2 cellular contexts compared by ENCODE assay signal in the genomic region with DNA sequence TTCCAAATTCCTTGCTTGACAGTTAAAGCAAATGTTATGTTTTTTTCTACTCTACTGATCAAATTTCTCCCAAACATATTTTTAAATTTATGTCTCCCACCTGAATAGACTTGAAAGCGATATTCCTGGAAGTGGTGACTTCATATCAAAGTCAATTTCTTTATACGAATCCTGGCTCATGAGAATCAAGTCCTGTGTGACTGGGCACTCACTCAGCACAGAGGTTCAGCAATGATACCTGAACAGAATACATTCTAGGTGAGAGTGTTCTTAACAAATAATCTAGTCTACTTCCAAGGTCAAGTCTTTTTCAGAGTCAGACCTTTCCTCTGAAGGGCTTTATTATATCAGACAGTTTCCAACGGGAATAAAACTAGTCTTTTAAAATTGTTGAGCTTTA.
TF ChIP-seq lines count a peak whose summit lies in the region.

No MANE protein-coding gene starts in this region.

TF ChIP-seq in HepG2, 621 proteins besides CTCF, POLR2A, EP300 and RAD21 (continued from another document):
- TF ChIP-seq SRSF1 (optimal IDR thresholded peaks at IDR 0.05; ENCODE audit: low read depth, low read length): no peak
- TF ChIP-seq ZNF577 (CRISPR knock-in tag; IDR thresholded peaks at IDR 0.05; ENCODE audit: borderline replicate concordance, low read depth): no peak
- TF ChIP-seq, protein P1, sequence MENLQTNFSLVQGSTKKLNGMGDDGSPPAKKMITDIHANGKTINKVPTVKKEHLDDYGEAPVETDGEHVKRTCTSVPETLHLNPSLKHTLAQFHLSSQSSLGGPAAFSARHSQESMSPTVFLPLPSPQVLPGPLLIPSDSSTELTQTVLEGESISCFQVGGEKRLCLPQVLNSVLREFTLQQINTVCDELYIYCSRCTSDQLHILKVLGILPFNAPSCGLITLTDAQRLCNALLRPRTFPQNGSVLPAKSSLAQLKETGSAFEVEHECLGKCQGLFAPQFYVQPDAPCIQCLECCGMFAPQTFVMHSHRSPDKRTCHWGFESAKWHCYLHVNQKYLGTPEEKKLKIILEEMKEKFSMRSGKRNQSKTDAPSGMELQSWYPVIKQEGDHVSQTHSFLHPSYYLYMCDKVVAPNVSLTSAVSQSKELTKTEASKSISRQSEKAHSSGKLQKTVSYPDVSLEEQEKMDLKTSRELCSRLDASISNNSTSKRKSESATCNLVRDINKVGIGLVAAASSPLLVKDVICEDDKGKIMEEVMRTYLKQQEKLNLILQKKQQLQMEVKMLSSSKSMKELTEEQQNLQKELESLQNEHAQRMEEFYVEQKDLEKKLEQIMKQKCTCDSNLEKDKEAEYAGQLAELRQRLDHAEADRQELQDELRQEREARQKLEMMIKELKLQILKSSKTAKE (CRISPR knock-in tag; IDR thresholded peaks at IDR 0.05; ENCODE audit: borderline replicate concordance): no peak
- TF ChIP-seq ZNF761 (CRISPR knock-in tag; conservative IDR thresholded peaks at IDR 0.05): no peak
- TF ChIP-seq TCF7L2 (IDR thresholded peaks at IDR 0.05; ENCODE audit: low read depth, low read length): no peak
- TF ChIP-seq DMAP1 (CRISPR knock-in tag; IDR thresholded peaks at IDR 0.05): no peak
- no peak for TF ChIP-seq NCOA5 (CRISPR knock-in tag; IDR thresholded peaks at IDR 0.05)
- TF ChIP-seq, protein P2, sequence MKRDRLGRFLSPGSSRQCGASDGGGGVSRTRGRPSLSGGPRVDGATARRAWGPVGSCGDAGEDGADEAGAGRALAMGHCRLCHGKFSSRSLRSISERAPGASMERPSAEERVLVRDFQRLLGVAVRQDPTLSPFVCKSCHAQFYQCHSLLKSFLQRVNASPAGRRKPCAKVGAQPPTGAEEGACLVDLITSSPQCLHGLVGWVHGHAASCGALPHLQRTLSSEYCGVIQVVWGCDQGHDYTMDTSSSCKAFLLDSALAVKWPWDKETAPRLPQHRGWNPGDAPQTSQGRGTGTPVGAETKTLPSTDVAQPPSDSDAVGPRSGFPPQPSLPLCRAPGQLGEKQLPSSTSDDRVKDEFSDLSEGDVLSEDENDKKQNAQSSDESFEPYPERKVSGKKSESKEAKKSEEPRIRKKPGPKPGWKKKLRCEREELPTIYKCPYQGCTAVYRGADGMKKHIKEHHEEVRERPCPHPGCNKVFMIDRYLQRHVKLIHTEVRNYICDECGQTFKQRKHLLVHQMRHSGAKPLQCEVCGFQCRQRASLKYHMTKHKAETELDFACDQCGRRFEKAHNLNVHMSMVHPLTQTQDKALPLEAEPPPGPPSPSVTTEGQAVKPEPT (CRISPR knock-in tag; IDR thresholded peaks at IDR 0.05; ENCODE audit: low read depth): no peak
- no peak for TF ChIP-seq GATA4 (IDR thresholded peaks at IDR 0.05; ENCODE audit: borderline replicate concordance, low read depth)
- TF ChIP-seq ZNF430 (CRISPR knock-in tag; IDR thresholded peaks at IDR 0.05): no peak

TF ChIP-seq in GM23338, 12 proteins besides CTCF, POLR2A, EP300 and RAD21:
- TF ChIP-seq, protein P3, sequence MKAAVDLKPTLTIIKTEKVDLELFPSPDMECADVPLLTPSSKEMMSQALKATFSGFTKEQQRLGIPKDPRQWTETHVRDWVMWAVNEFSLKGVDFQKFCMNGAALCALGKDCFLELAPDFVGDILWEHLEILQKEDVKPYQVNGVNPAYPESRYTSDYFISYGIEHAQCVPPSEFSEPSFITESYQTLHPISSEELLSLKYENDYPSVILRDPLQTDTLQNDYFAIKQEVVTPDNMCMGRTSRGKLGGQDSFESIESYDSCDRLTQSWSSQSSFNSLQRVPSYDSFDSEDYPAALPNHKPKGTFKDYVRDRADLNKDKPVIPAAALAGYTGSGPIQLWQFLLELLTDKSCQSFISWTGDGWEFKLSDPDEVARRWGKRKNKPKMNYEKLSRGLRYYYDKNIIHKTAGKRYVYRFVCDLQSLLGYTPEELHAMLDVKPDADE (IDR thresholded peaks at IDR 0.05): no peak
- TF ChIP-seq EZH2 (IDR thresholded peaks at IDR 0.05; ENCODE audit: low read depth, unreplicated experiment) (no peak), POLR2AphosphoS5 (IDR thresholded peaks at IDR 0.05; ENCODE audit: low read depth) (no peak), CREB1 (CRISPR knock-in tag; IDR thresholded peaks at IDR 0.05; ENCODE audit: low read depth) (no peak), EZH2phosphoT487 (IDR thresholded peaks at IDR 0.05; ENCODE audit: unreplicated experiment) (no peak), ZNF331 (CRISPR knock-in tag; IDR thresholded peaks at IDR 0.05; ENCODE audit: low read depth) (no peak), NANOG (IDR thresholded peaks at IDR 0.05; ENCODE audit: borderline replicate concordance) (no peak), STAT1 (IDR thresholded peaks at IDR 0.05; ENCODE audit: unreplicated experiment) (no peak)
- TF ChIP-seq, protein P4, sequence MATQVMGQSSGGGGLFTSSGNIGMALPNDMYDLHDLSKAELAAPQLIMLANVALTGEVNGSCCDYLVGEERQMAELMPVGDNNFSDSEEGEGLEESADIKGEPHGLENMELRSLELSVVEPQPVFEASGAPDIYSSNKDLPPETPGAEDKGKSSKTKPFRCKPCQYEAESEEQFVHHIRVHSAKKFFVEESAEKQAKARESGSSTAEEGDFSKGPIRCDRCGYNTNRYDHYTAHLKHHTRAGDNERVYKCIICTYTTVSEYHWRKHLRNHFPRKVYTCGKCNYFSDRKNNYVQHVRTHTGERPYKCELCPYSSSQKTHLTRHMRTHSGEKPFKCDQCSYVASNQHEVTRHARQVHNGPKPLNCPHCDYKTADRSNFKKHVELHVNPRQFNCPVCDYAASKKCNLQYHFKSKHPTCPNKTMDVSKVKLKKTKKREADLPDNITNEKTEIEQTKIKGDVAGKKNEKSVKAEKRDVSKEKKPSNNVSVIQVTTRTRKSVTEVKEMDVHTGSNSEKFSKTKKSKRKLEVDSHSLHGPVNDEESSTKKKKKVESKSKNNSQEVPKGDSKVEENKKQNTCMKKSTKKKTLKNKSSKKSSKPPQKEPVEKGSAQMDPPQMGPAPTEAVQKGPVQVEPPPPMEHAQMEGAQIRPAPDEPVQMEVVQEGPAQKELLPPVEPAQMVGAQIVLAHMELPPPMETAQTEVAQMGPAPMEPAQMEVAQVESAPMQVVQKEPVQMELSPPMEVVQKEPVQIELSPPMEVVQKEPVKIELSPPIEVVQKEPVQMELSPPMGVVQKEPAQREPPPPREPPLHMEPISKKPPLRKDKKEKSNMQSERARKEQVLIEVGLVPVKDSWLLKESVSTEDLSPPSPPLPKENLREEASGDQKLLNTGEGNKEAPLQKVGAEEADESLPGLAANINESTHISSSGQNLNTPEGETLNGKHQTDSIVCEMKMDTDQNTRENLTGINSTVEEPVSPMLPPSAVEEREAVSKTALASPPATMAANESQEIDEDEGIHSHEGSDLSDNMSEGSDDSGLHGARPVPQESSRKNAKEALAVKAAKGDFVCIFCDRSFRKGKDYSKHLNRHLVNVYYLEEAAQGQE (IDR thresholded peaks at IDR 0.05; ENCODE audit: unreplicated experiment): no peak
